ENCODE assay signal across 16 cellular contexts in genomic region chr7:80387634-80388033, GRCh38.
DNase-seq lines count a peak whose midpoint lies in the region; ATAC-seq lines count a peak whose summit lies in the region.
"Had no signal": no experiment of that assay in that cellular context is flagged by ENCODE, and none has a peak within 500 bp of the region (broad histone marks: within the 10 kb centered on the region; RNA-seq: fewer than 3 reads in every experiment).

No MANE protein-coding gene starts in this region.

- POLR2A ChIA-PET in naive thymus-derived CD4-positive, alpha-beta T cell (lab: Charles Lee), result no interaction called here

- peaks cover 0 to 2% (median 0%) of the 10 kb centered on the region in 7 donors for H3K4me1 Mint-ChIP-seq in naive thymus-derived CD4-positive, alpha-beta T cell

- H3K36me3 Mint-ChIP-seq in naive thymus-derived CD4-positive, alpha-beta T cell, result no peaks in the 10 kb centered on the region

- H3K4me3 ChIP-seq in muscle layer of colon (ENCODE audit: low read depth in 1 of 2, low read length in 2 of 2), result no peak overlapping the region
- H3K4me3 ChIP-seq in naive thymus-derived CD4-positive, alpha-beta T cell (ENCODE audit: low read length), result no peak overlapping the region
- H3K4me3 ChIP-seq: adrenal gland, lower lobe of right lung, suprapubic skin had no signal

- peaks cover 0 to 2% (median 0%) of the 10 kb centered on the region in 11 donors for H3K9me3 Mint-ChIP-seq in naive thymus-derived CD4-positive, alpha-beta T cell

- DNase-seq in EL (peak; percentile 28), M059J (ENCODE audit: low read depth) (peak; percentile 87), dedifferentiated amniotic fluid mesenchymal stem cell (ENCODE audit: extremely low spot score) (peak; percentile 45), activated gamma-delta T cell treated with Interleukin-2 at 50 U/mL for 16 hours (no peak)
- no peak for DNase-seq in naive thymus-derived CD4-positive, alpha-beta T cell
- DNase-seq: activated CD4-positive, CD25-positive, alpha-beta regulatory T cell; adrenal gland; AML-193; caudate nucleus; endodermal cell; lower lobe of right lung; T-helper 1 cell had no signal

- intact Hi-C loops in naive thymus-derived CD4-positive, alpha-beta T cell (cut with micrococcal nuclease), result no loop called here

- peak overlapping the region; percentile 14 for H3K27ac ChIP-seq in muscle layer of colon (ENCODE audit: low read depth, low read length)
- H3K27ac ChIP-seq in naive thymus-derived CD4-positive, alpha-beta T cell (ENCODE audit: low read depth, low read length), result no peak overlapping the region
- H3K27ac ChIP-seq: adrenal gland, lower lobe of right lung, suprapubic skin had no signal

- H3K27me3 Mint-ChIP-seq in naive thymus-derived CD4-positive, alpha-beta T cell, result no peaks in the 10 kb centered on the region

- H3K36me3 ChIP-seq in muscle layer of colon (ENCODE audit: insufficient read depth, low read length), result no peaks in the 10 kb centered on the region
- H3K36me3 ChIP-seq in naive thymus-derived CD4-positive, alpha-beta T cell (ENCODE audit: control insufficient read depth in 2 of 3, insufficient read depth in 3 of 3, low read length in 3 of 3), result no peaks in the 10 kb centered on the region
- H3K36me3 ChIP-seq: adrenal gland, lower lobe of right lung, suprapubic skin had no signal

- no peaks in the 10 kb centered on the region for H3K9me3 ChIP-seq in muscle layer of colon (ENCODE audit: low read length)
- H3K9me3 ChIP-seq in naive thymus-derived CD4-positive, alpha-beta T cell (ENCODE audit: control insufficient read depth in 2 of 3, low read length in 3 of 3), result no peaks in the 10 kb centered on the region
- H3K9me3 ChIP-seq: adrenal gland, lower lobe of right lung, suprapubic skin had no signal

- H3K27me3 ChIP-seq in muscle layer of colon (ENCODE audit: control insufficient read depth in 1 of 2, insufficient read depth in 2 of 2, low read length in 2 of 2), result no peaks in the 10 kb centered on the region
- H3K27me3 ChIP-seq in naive thymus-derived CD4-positive, alpha-beta T cell (ENCODE audit: control insufficient read depth in 2 of 2, insufficient read depth in 2 of 2, low read length in 2 of 2), result no peaks in the 10 kb centered on the region
- H3K27me3 ChIP-seq: adrenal gland, suprapubic skin had no signal

- CTCF ChIA-PET in naive thymus-derived CD4-positive, alpha-beta T cell (lab: Charles Lee), result no interaction called here

- no peaks in the 10 kb centered on the region for H3K4me1 ChIP-seq in muscle layer of colon (ENCODE audit: insufficient read depth, low read length)
- H3K4me1 ChIP-seq in naive thymus-derived CD4-positive, alpha-beta T cell (ENCODE audit: control insufficient read depth in 2 of 2, insufficient read depth in 2 of 2, low read length in 2 of 2), result no peaks in the 10 kb centered on the region

- ATAC-seq in HG02610 (IDR thresholded peaks at IDR 0.05; ENCODE audit: unreplicated experiment), result no peak
- ATAC-seq in naive thymus-derived CD4-positive, alpha-beta T cell, result no peak
- ATAC-seq: lower lobe of right lung, sciatic nerve had no signal

- no peak overlapping the region for H3K27ac Mint-ChIP-seq in naive thymus-derived CD4-positive, alpha-beta T cell
- H3K27ac Mint-ChIP-seq: endodermal cell had no signal

- H3K9ac ChIP-seq in muscle layer of colon (ENCODE audit: low read length), result no peak overlapping the region

- H3K4me3 Mint-ChIP-seq in naive thymus-derived CD4-positive, alpha-beta T cell, result no peak overlapping the region
- H3K4me3 Mint-ChIP-seq: endodermal cell had no signal

Comparison
In these comparisons a context has a peak if more than half of its experiments do, and no peak if none do; other contexts are left out.
1. DNase-seq: peak in EL (single experiment), M059J (single experiment) and dedifferentiated amniotic fluid mesenchymal stem cell (single experiment); none in activated gamma-delta T cell treated with Interleukin-2 at 50 U/mL for 16 hours (single experiment) and naive thymus-derived CD4-positive, alpha-beta T cell (0 of 9).